Comparison of ENCODE assay signal across 9 cellular contexts in the genomic region with DNA sequence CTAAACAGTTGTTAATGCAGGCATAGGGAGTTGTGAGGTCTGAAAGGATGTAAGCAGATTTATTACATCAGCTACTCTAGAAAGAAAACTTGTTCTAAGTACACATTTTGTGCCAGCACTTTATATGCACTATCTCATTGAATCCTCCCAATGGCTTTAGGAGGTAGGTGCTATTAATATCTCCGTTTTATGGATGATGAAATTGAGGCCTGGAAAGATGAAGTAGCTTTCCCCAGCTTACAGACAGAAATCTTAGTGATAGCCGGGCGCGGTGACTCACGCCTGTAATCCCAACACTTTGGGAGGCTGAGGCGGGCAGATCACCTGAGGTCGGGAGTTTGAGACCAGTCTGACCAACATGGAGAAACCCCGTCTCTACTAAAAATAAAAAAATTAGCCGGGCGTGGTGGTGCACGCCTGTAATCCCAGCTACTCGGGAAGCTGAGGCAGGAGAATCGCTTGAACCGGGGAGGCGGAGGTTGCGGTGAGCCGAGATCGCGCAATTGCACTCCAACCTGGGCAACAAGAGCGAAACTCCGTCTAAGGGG. TPM values are rescaled to one million over a fixed set of nuclear protein-coding genes. Genes with fewer than 3 reads are reported as not detected.
DNase-seq lines count a peak whose midpoint lies in the region; ATAC-seq, FAIRE-seq and TF ChIP-seq lines count a peak whose summit lies in the region.
"Not testable (repeated sequence)": the region's sequence is repeated elsewhere in the genome, so short reads cannot be mapped to it uniquely, and the experiment has no call there.
"Had no signal": no experiment of that assay in that cellular context is flagged by ENCODE, and none has a peak within 500 bp of the region (broad histone marks: within the 10 kb centered on the region; RNA-seq: fewer than 3 reads in every experiment).

No MANE protein-coding gene starts in this region.

- H3K9me3 Mint-ChIP-seq in CD4-positive, alpha-beta memory T cell; activated naive CD8-positive, alpha-beta T cell treated with anti-CD3 and anti-CD28 coated beads, Interleukin-2, amount 10 ng/mL, durations not matched to agents 7 days and 5 days: not testable (repeated sequence)

- dilution Hi-C loops in keratinocyte (cut with MboI; ENCODE audit: extremely low pct_ligation_motif_present, low sequenced_read_pairs) = not testable (repeated sequence)

- peak overlapping the region; percentile 67 to 98 for H3K4me3 ChIP-seq in CD4-positive, alpha-beta memory T cell (ENCODE audit: low read length in 2 of 2)
- H3K4me3 ChIP-seq in HUES64 (ENCODE audit: low read length) = peak overlapping the region; percentile 83
- H3K4me3 ChIP-seq in SJCRH30 = peak overlapping the region; percentile 77
- H3K4me3 ChIP-seq in epithelial cell of esophagus (ENCODE audit: low read length) = peak overlapping the region; percentile 92
- H3K4me3 ChIP-seq in keratinocyte (ENCODE audit: control insufficient read depth in 2 of 3, extremely low read depth in 1 of 3, insufficient read depth in 2 of 3, low read depth in 1 of 3, low read length in 3 of 3) = peak overlapping the region; percentile 73 to 98 (median 75)
- H3K4me3 ChIP-seq in neutrophil (ENCODE audit: low read depth in 1 of 2, low read length in 1 of 2) = peak overlapping the region; percentile 80 to 83
- H3K4me3 ChIP-seq in thymus (ENCODE audit: low read length) = peak overlapping the region; percentile 68

- WGBS in HUES64 = 92% methylated on average over 21 of the region's 21 CpGs
- WGBS in thymus = 92% methylated on average over 21 of the region's 21 CpGs

- not testable (repeated sequence) for TF ChIP-seq CTCF in epithelial cell of esophagus (IDR thresholded peaks at IDR 0.05; ENCODE audit: insufficient read depth, low read depth, low read length, missing control alignments); keratinocyte (optimal IDR thresholded peaks at IDR 0.05 in 1 of 3, IDR thresholded peaks at IDR 0.05 in 1 of 3, conservative IDR thresholded peaks at IDR 0.05 in 1 of 3; ENCODE audit: extremely low read depth in 1 of 3, insufficient read depth in 2 of 3, low read length in 3 of 3); neutrophil (IDR thresholded peaks at IDR 0.05)

- intact Hi-C loops in CD4-positive, alpha-beta memory T cell (cut with micrococcal nuclease) = not testable (repeated sequence)

- peaks cover 22% of the 10 kb centered on the region for H3K79me2 ChIP-seq in keratinocyte (ENCODE audit: control insufficient read depth, insufficient read depth, low read length)

- H3K27ac Mint-ChIP-seq in CD4-positive, alpha-beta memory T cell = peak overlapping the region; percentile 91 to 100 (median 98)
- H3K27ac Mint-ChIP-seq in activated naive CD8-positive, alpha-beta T cell treated with anti-CD3 and anti-CD28 coated beads, Interleukin-2, amount 10 ng/mL, durations not matched to agents 7 days and 5 days = peak overlapping the region; percentile 99

- DNase-seq in CD4-positive, alpha-beta memory T cell; SJCRH30; activated naive CD8-positive, alpha-beta T cell treated with anti-CD3 and anti-CD28 coated beads, Interleukin-2, amount 10 ng/mL, durations not matched to agents 7 days and 5 days; keratinocyte (ENCODE audit: low read depth, low spot score): not testable (repeated sequence)
- DNase-seq in epithelial cell of esophagus (ENCODE audit: low read depth) = peak; percentile 38

- H3K36me3 ChIP-seq in CD4-positive, alpha-beta memory T cell (ENCODE audit: insufficient read depth, low read length) = peaks cover 29% of the 10 kb centered on the region
- H3K36me3 ChIP-seq in HUES64 (ENCODE audit: insufficient read depth, low read length) (peaks cover 35% of the 10 kb centered on the region), SJCRH30 (peaks cover 20% of the 10 kb centered on the region), neutrophil (peaks cover 36% of the 10 kb centered on the region), thymus (ENCODE audit: control insufficient read depth, insufficient read depth) (peaks cover 11% of the 10 kb centered on the region)
- H3K36me3 ChIP-seq in keratinocyte (ENCODE audit: control insufficient read depth in 2 of 2, extremely low read depth in 1 of 2, insufficient read depth in 2 of 2, low read length in 2 of 2) = not testable (repeated sequence)

- ATAC-seq in activated naive CD8-positive, alpha-beta T cell treated with anti-CD3 and anti-CD28 coated beads, Interleukin-2, amount 10 ng/mL, durations not matched to agents 7 days and 5 days (ENCODE audit: low read depth) = not testable (repeated sequence)

- not testable (repeated sequence) for H4K20me1 ChIP-seq in keratinocyte (ENCODE audit: control insufficient read depth, extremely low read depth, insufficient read depth, low read length)

- CTCF ChIA-PET in CD4-positive, alpha-beta memory T cell (lab: Charles Lee; ENCODE audit: partially characterized antibody) = interaction anchor here (1.3 kb wide), 1 partner anchor 12 kb away, joined by 3 read pairs; no protein-coding TSS in a partner anchor

- not testable (repeated sequence) for H3K27me3 Mint-ChIP-seq in CD4-positive, alpha-beta memory T cell; activated naive CD8-positive, alpha-beta T cell treated with anti-CD3 and anti-CD28 coated beads, Interleukin-2, amount 10 ng/mL, durations not matched to agents 7 days and 5 days

- not testable (repeated sequence) for H3K9me1 ChIP-seq in keratinocyte (ENCODE audit: control insufficient read depth, extremely low read depth, insufficient read depth, low read length)

- H3K27me3 ChIP-seq in CD4-positive, alpha-beta memory T cell (ENCODE audit: insufficient read depth, low read length); HUES64 (ENCODE audit: insufficient read depth, low read length); SJCRH30; keratinocyte (ENCODE audit: control insufficient read depth, extremely low read depth, insufficient read depth, low read length); neutrophil; thymus (ENCODE audit: control insufficient read depth, insufficient read depth): not testable (repeated sequence)

- H3K36me3 Mint-ChIP-seq in CD4-positive, alpha-beta memory T cell = peaks cover 25 to 33% of the 10 kb centered on the region in 2 donors
- H3K36me3 Mint-ChIP-seq in activated naive CD8-positive, alpha-beta T cell treated with anti-CD3 and anti-CD28 coated beads, Interleukin-2, amount 10 ng/mL, durations not matched to agents 7 days and 5 days = not testable (repeated sequence)

- peak overlapping the region; percentile 84 to 99 (median 94) for H3K4me3 Mint-ChIP-seq in CD4-positive, alpha-beta memory T cell
- H3K4me3 Mint-ChIP-seq in activated naive CD8-positive, alpha-beta T cell treated with anti-CD3 and anti-CD28 coated beads, Interleukin-2, amount 10 ng/mL, durations not matched to agents 7 days and 5 days = peak overlapping the region; percentile 97

- not testable (repeated sequence) for FAIRE-seq in keratinocyte (lab: Jason Lieb, UNC)

- H3K4me1 ChIP-seq in CD4-positive, alpha-beta memory T cell (ENCODE audit: insufficient read depth, low read length) = peaks cover 43% of the 10 kb centered on the region
- not testable (repeated sequence) for H3K4me1 ChIP-seq in HUES64 (ENCODE audit: insufficient read depth, low read length); SJCRH30
- H3K4me1 ChIP-seq in keratinocyte (ENCODE audit: control insufficient read depth, extremely low read depth, insufficient read depth, low read length) = peaks cover 10% of the 10 kb centered on the region
- peaks cover 14 to 28% of the 10 kb centered on the region in 2 experiments for H3K4me1 ChIP-seq in neutrophil (ENCODE audit: control insufficient read depth in 1 of 2, insufficient read depth in 1 of 2, low read depth in 1 of 2, low read length in 1 of 2)
- peaks cover 11% of the 10 kb centered on the region for H3K4me1 ChIP-seq in thymus (ENCODE audit: control insufficient read depth, insufficient read depth, low read length)

- H2AFZ ChIP-seq in keratinocyte (ENCODE audit: control insufficient read depth, low read length) = peak overlapping the region; percentile 99

- not testable (repeated sequence) for H3K9me3 ChIP-seq in CD4-positive, alpha-beta memory T cell (ENCODE audit: control insufficient read depth in 1 of 2, low read length in 2 of 2); HUES64 (ENCODE audit: insufficient read depth, low read depth, low read length); SJCRH30 (replicated peaks); keratinocyte (ENCODE audit: control insufficient read depth, low read depth, low read length); neutrophil; thymus (ENCODE audit: control insufficient read depth)

- H3K4me1 Mint-ChIP-seq in CD4-positive, alpha-beta memory T cell = peaks cover 32 to 55% (median 44%) of the 10 kb centered on the region in 4 donors
- peaks cover 29% of the 10 kb centered on the region for H3K4me1 Mint-ChIP-seq in activated naive CD8-positive, alpha-beta T cell treated with anti-CD3 and anti-CD28 coated beads, Interleukin-2, amount 10 ng/mL, durations not matched to agents 7 days and 5 days

- peak overlapping the region; percentile 98 for H3K27ac ChIP-seq in CD4-positive, alpha-beta memory T cell (ENCODE audit: low read depth, low read length)
- H3K27ac ChIP-seq in HUES64 (ENCODE audit: low read depth, low read length); thymus (ENCODE audit: low read depth): not testable (repeated sequence)
- H3K27ac ChIP-seq in SJCRH30 = peak overlapping the region; percentile 42
- peak overlapping the region; percentile 95 for H3K27ac ChIP-seq in keratinocyte (ENCODE audit: control insufficient read depth, insufficient read depth, low read length)
- H3K27ac ChIP-seq in neutrophil = peak overlapping the region; percentile 95

- POLR2A ChIA-PET in CD4-positive, alpha-beta memory T cell (lab: Charles Lee; ENCODE audit: partially characterized antibody) = interaction anchor here (1.0 to 3.1 kb wide), 17 partner anchors 9 to 1989 kb away, joined by 3 to 41 read pairs (median 14); partner anchors contain the start of genes CHCHD4, HDAC11, LSM3 and MRPS25
- POLR2A ChIA-PET in activated naive CD8-positive, alpha-beta T cell treated with anti-CD3 and anti-CD28 coated beads, Interleukin-2, amount 10 ng/mL, durations not matched to agents 7 days and 5 days (lab: Charles Lee) = interaction anchor here (0.9 to 3.4 kb wide), 8 partner anchors 8 to 529 kb away, joined by 3 to 17 read pairs (median 7); partner anchors contain the start of genes LSM3, NR2C2 and XPC

- H3K9ac ChIP-seq in HUES64 (ENCODE audit: low read depth, low read length) (peak overlapping the region; percentile 74), keratinocyte (ENCODE audit: control insufficient read depth, extremely low read depth, insufficient read depth, low read length) (peak overlapping the region; percentile 98)

- H3K4me2 ChIP-seq in keratinocyte (ENCODE audit: control insufficient read depth, extremely low read depth, insufficient read depth, low read depth, low read length) = peak overlapping the region; percentile 89

RNA-seq across cellular contexts. Expression of gene CCDC174, which starts 0.9 kb away (rescaled TPM):
- 10 to 100 TPM; 45.9 to 51.8 TPM for total RNA-seq in CD4-positive, alpha-beta memory T cell
- 10 to 100 TPM; 20.0 to 28.3 TPM for polyA plus RNA-seq in CD4-positive, alpha-beta memory T cell
- polyA plus RNA-seq in HUES64 (2013, experiment 1 of 2) = 8.4 TPM
- 11.7 TPM for polyA plus RNA-seq in HUES64 (2013, experiment 2 of 2)
- 11.4 and 16.6 TPM in 2 replicates for total RNA-seq in SJCRH30 (2014; rRNA removed; shearing (Covaris generic))
- total RNA-seq in activated naive CD8-positive, alpha-beta T cell treated with anti-CD3 and anti-CD28 coated beads, Interleukin-2, amount 10 ng/mL, durations not matched to agents 7 days and 5 days = 10 to 100 TPM; 28.3 to 28.8 TPM
- 3.6 to 8.8 TPM (median 6.2 TPM) in 3 replicates for polyA plus RNA-seq in keratinocyte
- polyA plus RNA-seq in keratinocyte (2011; ENCODE audit: low read depth) = 86.9 TPM
- polyA plus RNA-seq in keratinocyte (2011; cell fraction: cytosol; rRNA removed) = 4.0 and 4.4 TPM in 2 replicates
- polyA plus RNA-seq in keratinocyte (2011; cell fraction: nucleus; rRNA removed) = 8.9 and 12.3 TPM in 2 replicates
- 6.2 and 14.1 TPM in 2 replicates for polyA plus RNA-seq in keratinocyte (2012; ENCODE audit: low replicate concordance)
- 3.0 to 5.1 TPM (median 4.3 TPM) in 3 replicates for polyA minus RNA-seq in keratinocyte
- polyA minus RNA-seq in keratinocyte (2011; cell fraction: cytosol; rRNA and poly(A)+ RNA removed) = 2.5 TPM
- polyA minus RNA-seq in keratinocyte (2011; cell fraction: nucleus; rRNA and poly(A)+ RNA removed) = 4.2 and 7.0 TPM in 2 replicates
- polyA plus RNA-seq in thymus = 24.1 TPM

RNA-seq across cellular contexts. Expression of gene C3orf20, which starts 22.5 kb away (rescaled TPM):
- total RNA-seq in CD4-positive, alpha-beta memory T cell = under 1 TPM; 0.38 to 0.44 TPM
- not detected for polyA plus RNA-seq in CD4-positive, alpha-beta memory T cell
- polyA plus RNA-seq in HUES64 (2013, experiment 1 of 2) = not detected
- polyA plus RNA-seq in HUES64 (2013, experiment 2 of 2) = not detected
- not detected in 2 replicates for total RNA-seq in SJCRH30 (2014; rRNA removed; shearing (Covaris generic))
- under 1 TPM; 0.17 to 0.25 TPM for total RNA-seq in activated naive CD8-positive, alpha-beta T cell treated with anti-CD3 and anti-CD28 coated beads, Interleukin-2, amount 10 ng/mL, durations not matched to agents 7 days and 5 days
- polyA plus RNA-seq in keratinocyte (0.02 to 0.06 TPM in 2 of 3 replicates, not detected in the other), thymus (0.02 TPM)
- not detected for polyA plus RNA-seq in keratinocyte (2011; ENCODE audit: low read depth)
- polyA plus RNA-seq in keratinocyte (2011; cell fraction: cytosol; rRNA removed) = not detected in 2 replicates
- 0.17 and 0.25 TPM in 2 replicates for polyA plus RNA-seq in keratinocyte (2011; cell fraction: nucleus; rRNA removed)
- 0.08 TPM in 1 of 2 replicates, not detected in the other for polyA plus RNA-seq in keratinocyte (2012; ENCODE audit: low replicate concordance)
- polyA minus RNA-seq in keratinocyte = 0.10 to 0.13 TPM in 2 of 3 replicates, not detected in the other
- polyA minus RNA-seq in keratinocyte (2011; cell fraction: cytosol; rRNA and poly(A)+ RNA removed) = not detected
- polyA minus RNA-seq in keratinocyte (2011; cell fraction: nucleus; rRNA and poly(A)+ RNA removed) = 0.21 and 0.54 TPM in 2 replicates
- total RNA-seq: mucosa of gallbladder had no signal
